8 cellular contexts compared by ENCODE assay signal in genomic region chr1:20058531-20058930, GRCh38.
DNase-seq lines count a peak whose midpoint lies in the region; ATAC-seq lines count a peak whose summit lies in the region.

No MANE protein-coding gene starts in this region.

- DNase-seq in HCEC 1CT: peak; percentile 95
- peak; percentile 46 to 53 for DNase-seq in activated CD4-positive, alpha-beta T cell treated with anti-CD3 and anti-CD28 coated beads, Interleukin-2, amount 50 U/mL, for 48 hours
- peak; percentile 35 for DNase-seq in glomerular visceral epithelial cell (ENCODE audit: extremely low spot score)
- peak; percentile 24 to 32 for DNase-seq in stimulated activated CD8-positive, alpha-beta memory T cell treated with anti-CD3 and anti-CD28 coated beads, Interleukin-15, amount 100 ng/mL, for 48 hours (ENCODE audit: low read depth in 2 of 2)

- no peak for ATAC-seq in GM18907 (IDR thresholded peaks at IDR 0.05; ENCODE audit: unreplicated experiment)
- no peak for ATAC-seq in HG02678 (IDR thresholded peaks at IDR 0.05; ENCODE audit: unreplicated experiment)
- no peak for ATAC-seq in GM18858 (IDR thresholded peaks at IDR 0.05; ENCODE audit: unreplicated experiment)
- ATAC-seq in HG02623 (IDR thresholded peaks at IDR 0.05; ENCODE audit: unreplicated experiment): no peak

Comparison
In these comparisons a context has a peak if more than half of its experiments do, and no peak if none do; other contexts are left out.
1. DNase-seq: peak in every context shown above with its lines; median percentile 95 in HCEC 1CT; 50 in activated CD4-positive, alpha-beta T cell treated with anti-CD3 and anti-CD28 coated beads, Interleukin-2, amount 50 U/mL, for 48 hours; 35 in glomerular visceral epithelial cell; 28 in stimulated activated CD8-positive, alpha-beta memory T cell treated with anti-CD3 and anti-CD28 coated beads, Interleukin-15, amount 100 ng/mL, for 48 hours.